ENCODE assay signal across 24 cellular contexts in the genomic region with DNA sequence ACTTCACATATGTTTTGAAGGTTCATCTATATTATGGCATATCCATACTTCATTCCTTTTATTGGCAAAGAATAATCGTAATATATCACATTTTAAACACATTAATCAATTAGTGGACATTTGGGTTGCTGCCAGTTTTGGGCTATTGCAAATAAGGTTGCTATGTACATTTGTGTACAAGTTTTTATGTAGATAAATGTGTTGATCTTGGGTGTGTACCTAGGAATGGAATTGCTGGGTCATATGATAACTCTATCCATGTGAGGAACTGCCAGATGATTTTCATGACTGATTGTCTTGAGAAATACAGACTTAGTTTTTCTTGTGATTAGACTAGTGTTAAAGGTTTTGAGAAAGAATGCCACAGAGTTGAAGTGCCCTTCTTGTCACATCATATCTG.
"Had no signal": no experiment of that assay in that cellular context is flagged by ENCODE, and none has a peak within 500 bp of the region (broad histone marks: within the 10 kb centered on the region; RNA-seq: fewer than 3 reads in every experiment).

No MANE protein-coding gene starts in this region.

- DNase-seq: activated CD4-positive, alpha-beta memory T cell treated with anti-CD3 and anti-CD28 coated beads, Interleukin-2, amount 10 ng/mL, durations not matched to agents 7 days and 5 days; activated CD4-positive, alpha-beta T cell treated with anti-CD3 and anti-CD28 coated beads for 36 hours; activated CD4-positive, alpha-beta T cell treated with anti-CD3 and anti-CD28 coated beads, Interleukin-2, amount 50 U/mL, for 1 hour; activated CD4-positive, CD25-positive, alpha-beta regulatory T cell; activated T-cell treated with anti-CD3 and anti-CD28 coated beads for 4 hours; activated T-cell treated with anti-CD3 and anti-CD28 coated beads, Interleukin-2, amount 50 U/mL, for 72 hours; amygdala; central memory CD4-positive, alpha-beta T cell; MG63; MV-4-11; NCI-H1092 treated with DMSO at 0.1 percent for 48 hours; NCI-H1436; NCI-H1694 treated with DMSO at 0.1 percent for 48 hours; NCI-H2029 treated with DMSO at 0.1 percent for 48 hours; NCI-H345; NCI-H510A; NCI-H526 treated with DMSO at 0.1 percent for 48 hours; NCI-H82; RPMI8226; T-cell had no signal

- H3K9me3 ChIP-seq: MG63 had no signal

- H3K4me3 ChIP-seq: MG63, SK-N-MC had no signal

- H3K27ac Mint-ChIP-seq: activated CD4-positive, alpha-beta memory T cell treated with anti-CD3 and anti-CD28 coated beads, Interleukin-2, amount 10 ng/mL, durations not matched to agents 7 days and 5 days; activated CD4-positive, alpha-beta T cell treated with anti-CD3 and anti-CD28 coated beads for 36 hours; activated naive CD4-positive, alpha-beta T cell treated with anti-CD3 and anti-CD28 coated beads, Interleukin-2, amount 50 U/mL, for 24 hours; activated T-cell treated with anti-CD3 and anti-CD28 coated beads, Interleukin-2, amount 50 U/mL, for 72 hours; T-cell had no signal

- H3K4me3 Mint-ChIP-seq: activated CD4-positive, alpha-beta memory T cell treated with anti-CD3 and anti-CD28 coated beads, Interleukin-2, amount 10 ng/mL, durations not matched to agents 7 days and 5 days; activated CD4-positive, alpha-beta T cell treated with anti-CD3 and anti-CD28 coated beads for 36 hours; activated naive CD4-positive, alpha-beta T cell treated with anti-CD3 and anti-CD28 coated beads, Interleukin-2, amount 50 U/mL, for 24 hours; activated T-cell treated with anti-CD3 and anti-CD28 coated beads, Interleukin-2, amount 50 U/mL, for 72 hours; T-cell had no signal

- H3K36me3 ChIP-seq: MG63 had no signal

- H3K9me3 Mint-ChIP-seq: activated CD4-positive, alpha-beta memory T cell treated with anti-CD3 and anti-CD28 coated beads, Interleukin-2, amount 10 ng/mL, durations not matched to agents 7 days and 5 days; activated naive CD4-positive, alpha-beta T cell treated with anti-CD3 and anti-CD28 coated beads, Interleukin-2, amount 50 U/mL, for 24 hours; activated T-cell treated with anti-CD3 and anti-CD28 coated beads, Interleukin-2, amount 50 U/mL, for 72 hours; T-cell had no signal

- H3K27me3 Mint-ChIP-seq: activated CD4-positive, alpha-beta memory T cell treated with anti-CD3 and anti-CD28 coated beads, Interleukin-2, amount 10 ng/mL, durations not matched to agents 7 days and 5 days; activated CD4-positive, alpha-beta T cell treated with anti-CD3 and anti-CD28 coated beads for 36 hours; activated naive CD4-positive, alpha-beta T cell treated with anti-CD3 and anti-CD28 coated beads, Interleukin-2, amount 50 U/mL, for 24 hours had no signal

- H3K27me3 ChIP-seq: MG63 had no signal

- H3K27ac ChIP-seq: KMS-11, SK-N-MC, VCaP had no signal

- H3K4me1 Mint-ChIP-seq: activated CD4-positive, alpha-beta memory T cell treated with anti-CD3 and anti-CD28 coated beads, Interleukin-2, amount 10 ng/mL, durations not matched to agents 7 days and 5 days; activated CD4-positive, alpha-beta T cell treated with anti-CD3 and anti-CD28 coated beads for 36 hours; activated naive CD4-positive, alpha-beta T cell treated with anti-CD3 and anti-CD28 coated beads, Interleukin-2, amount 50 U/mL, for 24 hours; T-cell had no signal

- H3K9ac ChIP-seq: KMS-11 had no signal

- H3K4me2 ChIP-seq: KMS-11 had no signal
